23 cellular contexts compared by ENCODE assay signal in the genomic region with DNA sequence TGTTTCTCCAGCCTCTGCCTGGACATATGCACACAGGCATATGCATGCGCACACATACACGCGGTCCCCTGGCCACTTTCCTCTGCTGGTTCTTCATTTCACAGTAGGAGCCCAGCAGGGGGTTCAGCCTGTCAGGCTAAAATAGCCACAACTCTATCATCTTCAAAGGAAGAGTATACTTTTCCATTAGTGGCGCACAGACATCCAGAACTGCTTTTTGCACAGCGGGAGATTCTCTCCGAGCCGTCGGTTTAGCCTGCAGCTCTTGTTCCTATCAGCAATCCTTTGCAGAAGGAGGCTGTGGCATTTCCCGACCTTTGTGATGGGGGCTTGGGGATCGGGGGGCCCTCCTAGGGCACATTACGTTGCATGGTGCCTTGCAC. TPM values are rescaled to one million over a fixed set of nuclear protein-coding genes. Genes with fewer than 3 reads are reported as not detected.
"Had no signal": no experiment of that assay in that cellular context is flagged by ENCODE, and none has a peak within 500 bp of the region (broad histone marks: within the 10 kb centered on the region; RNA-seq: fewer than 3 reads in every experiment).

No MANE protein-coding gene starts in this region.

- H3K36me3 Mint-ChIP-seq: naive B cell had no signal

- H3K4me2 ChIP-seq: hepatocyte had no signal

- H3K27me3 ChIP-seq: colonic mucosa, thyroid gland, upper lobe of left lung had no signal

- H3K4me3 ChIP-seq: colonic mucosa, esophagus squamous epithelium, gastroesophageal sphincter, hepatocyte, left ventricle myocardium inferior, lung, suprapubic skin, thyroid gland, upper lobe of left lung, uterus had no signal

- H3K27ac Mint-ChIP-seq: naive B cell, nephron had no signal

- H3K9me3 Mint-ChIP-seq: nephron had no signal

- H3K4me3 Mint-ChIP-seq: naive B cell, nephron had no signal

- H3K4me1 ChIP-seq: colonic mucosa, gastroesophageal sphincter, left ventricle myocardium inferior, thyroid gland, upper lobe of left lung, uterus had no signal

- H2AFZ ChIP-seq: hepatocyte had no signal

- H3K4me1 Mint-ChIP-seq: naive B cell, nephron had no signal

- ATAC-seq: gastroesophageal sphincter, left cardiac atrium, right cardiac atrium had no signal

- H3K36me3 ChIP-seq: colonic mucosa, esophagus squamous epithelium, gastroesophageal sphincter, left ventricle myocardium inferior, suprapubic skin, thyroid gland, upper lobe of left lung, uterus had no signal

- H3K9me3 ChIP-seq: colonic mucosa, esophagus squamous epithelium, gastroesophageal sphincter, left ventricle myocardium inferior, suprapubic skin, thyroid gland, upper lobe of left lung, uterus had no signal

- DNase-seq: colonic mucosa; dermis blood vessel endothelial cell; esophagus squamous epithelium; foreskin fibroblast; head of caudate nucleus; kidney; left cardiac atrium; left ventricle myocardium inferior; mesendoderm; naive B cell; right cardiac atrium; small intestine; stimulated activated CD4-positive, alpha-beta T cell treated with anti-CD3 and anti-CD28 coated beads, Interleukin-2, amount 100 ng/mL, for 48 hours; stimulated activated naive CD4-positive, alpha-beta T cell treated with Interleukin-2 at 50 U/mL for 16 hours; thyroid gland; upper lobe of left lung; uterus had no signal

- H3K27ac ChIP-seq: colonic mucosa, esophagus squamous epithelium, gastroesophageal sphincter, hepatocyte, left ventricle myocardium inferior, suprapubic skin, thyroid gland, upper lobe of left lung, uterus had no signal

RNA-seq across cellular contexts. Expression of a gene that starts 22.0 kb away (rescaled TPM):
- total RNA-seq: left ventricle myocardium inferior, osteocyte had no signal
